ENCODE assay signal across 9 cellular contexts in genomic region chr9:113886471-113886870, GRCh38. TPM values are rescaled to one million over a fixed set of nuclear protein-coding genes. Genes with fewer than 3 reads are reported as not detected.
DNase-seq lines count a peak whose midpoint lies in the region; ATAC-seq lines count a peak whose summit lies in the region.
"Had no signal": no experiment of that assay in that cellular context is flagged by ENCODE, and none has a peak within 500 bp of the region (broad histone marks: within the 10 kb centered on the region; RNA-seq: fewer than 3 reads in every experiment).

No MANE protein-coding gene starts in this region.

- H3K9me3 ChIP-seq in mucosa of rectum (ENCODE audit: control insufficient read depth in 2 of 2, low read length in 2 of 2) = no peaks in the 10 kb centered on the region

- H3K9me3 Mint-ChIP-seq in IgD-negative memory B cell = peaks cover 0 to 6% (median 0%) of the 10 kb centered on the region in 3 donors
- H3K9me3 Mint-ChIP-seq in central memory CD8-positive, alpha-beta T cell = no peaks in the 10 kb centered on the region

- H3K4me3 ChIP-seq in mucosa of rectum (ENCODE audit: low read length in 2 of 2) = peak overlapping the region; percentile 8 to 46

- H3K36me3 Mint-ChIP-seq in IgD-negative memory B cell = no peaks in the 10 kb centered on the region
- no peaks in the 10 kb centered on the region for H3K36me3 Mint-ChIP-seq in central memory CD8-positive, alpha-beta T cell (ENCODE audit: insufficient read depth)

- peaks cover 5% of the 10 kb centered on the region for H3K27me3 Mint-ChIP-seq in IgD-negative memory B cell
- H3K27me3 Mint-ChIP-seq in central memory CD8-positive, alpha-beta T cell = no peaks in the 10 kb centered on the region

- H3K27ac Mint-ChIP-seq in IgD-negative memory B cell = peak overlapping the region in 1 of 3 donors; percentile 96
- H3K27ac Mint-ChIP-seq in central memory CD8-positive, alpha-beta T cell (ENCODE audit: low read depth) = peak overlapping the region; percentile 27

- peaks cover 6% of the 10 kb centered on the region in 3 donors for H3K4me1 Mint-ChIP-seq in IgD-negative memory B cell
- peaks cover 14% of the 10 kb centered on the region for H3K4me1 Mint-ChIP-seq in central memory CD8-positive, alpha-beta T cell

- no peaks in the 10 kb centered on the region for H3K36me3 ChIP-seq in mucosa of rectum (ENCODE audit: control insufficient read depth in 2 of 2, insufficient read depth in 2 of 2, low read length in 2 of 2)

- peak; percentile 14 for ATAC-seq in central memory CD8-positive, alpha-beta T cell (replicated peaks; ENCODE audit: extremely low read depth, poor library complexity, severe bottlenecking)
- ATAC-seq in HG02973 (IDR thresholded peaks at IDR 0.05; ENCODE audit: unreplicated experiment) = no peak

- no peak overlapping the region for H3K9ac ChIP-seq in mucosa of rectum (ENCODE audit: low read depth in 1 of 2, low read length in 2 of 2)

- peak overlapping the region in 3 of 4 donors; percentile 63 to 88 (median 82) for H3K4me3 Mint-ChIP-seq in IgD-negative memory B cell
- peak overlapping the region; percentile 61 for H3K4me3 Mint-ChIP-seq in central memory CD8-positive, alpha-beta T cell

- H3K27ac ChIP-seq in mucosa of rectum (ENCODE audit: low read depth in 2 of 2, low read length in 2 of 2) = no peak overlapping the region
- H3K27ac ChIP-seq: HL-60 had no signal

- H3K27me3 ChIP-seq in mucosa of rectum (ENCODE audit: control insufficient read depth in 2 of 2, insufficient read depth in 2 of 2, low read length in 2 of 2) = no peaks in the 10 kb centered on the region

- DNase-seq in ACHN (peak; percentile 18), NCI-H446 treated with DMSO at 0.1 percent for 48 hours (lab: John Stamatoyannopoulos, UW) (no peak), NCI-H128 (lab: John Stamatoyannopoulos, UW; ENCODE audit: unreplicated experiment) (no peak), NCI-H526 treated with DMSO at 0.1 percent for 48 hours (lab: John Stamatoyannopoulos, UW) (no peak)
- DNase-seq in central memory CD8-positive, alpha-beta T cell (ENCODE audit: low spot score in 2 of 2) = no peak

- peaks cover 0 to 4% of the 10 kb centered on the region in 2 donors for H3K4me1 ChIP-seq in mucosa of rectum (ENCODE audit: control insufficient read depth in 2 of 2, insufficient read depth in 2 of 2, low read length in 2 of 2)

- in situ Hi-C loops in ACHN (cut with HindIII; ENCODE audit: low pct_ligation_motif_present, low pct_unique_long_range_greater_than_20kb, low sequenced_read_pairs) = no loop called here

RNA-seq across cellular contexts. Expression of gene ZNF618, which starts 10.4 kb away (rescaled TPM):
- 2.2 TPM for polyA plus RNA-seq in IgD-negative memory B cell
